In the genomic region with DNA sequence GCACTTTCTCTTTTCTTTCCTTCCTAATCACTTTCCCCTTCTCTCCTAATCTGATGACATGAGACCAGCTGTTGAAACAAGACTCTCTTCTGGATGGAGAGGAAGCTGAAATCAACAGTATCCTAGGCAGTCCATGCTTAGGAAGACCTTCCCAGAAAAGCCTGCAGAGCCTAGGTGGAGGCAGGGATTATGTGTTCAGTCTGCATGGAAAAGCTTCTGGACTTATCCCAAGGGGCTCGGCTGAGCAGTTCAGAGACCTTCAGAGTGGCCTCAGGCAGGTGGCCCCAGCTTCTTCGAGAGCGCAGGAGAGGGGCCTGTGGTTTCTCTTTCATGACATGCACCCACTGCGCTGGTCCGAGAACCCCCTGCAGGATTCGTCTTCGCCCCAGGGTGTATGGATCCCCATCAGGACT, we compare ENCODE assay signal across 2 cellular contexts.
TF ChIP-seq lines count a peak whose summit lies in the region.

No MANE protein-coding gene starts in this region.

TF ChIP-seq in SK-N-SH, 30 proteins besides CTCF, POLR2A, EP300 and RAD21:
- TF ChIP-seq, protein P1, sequence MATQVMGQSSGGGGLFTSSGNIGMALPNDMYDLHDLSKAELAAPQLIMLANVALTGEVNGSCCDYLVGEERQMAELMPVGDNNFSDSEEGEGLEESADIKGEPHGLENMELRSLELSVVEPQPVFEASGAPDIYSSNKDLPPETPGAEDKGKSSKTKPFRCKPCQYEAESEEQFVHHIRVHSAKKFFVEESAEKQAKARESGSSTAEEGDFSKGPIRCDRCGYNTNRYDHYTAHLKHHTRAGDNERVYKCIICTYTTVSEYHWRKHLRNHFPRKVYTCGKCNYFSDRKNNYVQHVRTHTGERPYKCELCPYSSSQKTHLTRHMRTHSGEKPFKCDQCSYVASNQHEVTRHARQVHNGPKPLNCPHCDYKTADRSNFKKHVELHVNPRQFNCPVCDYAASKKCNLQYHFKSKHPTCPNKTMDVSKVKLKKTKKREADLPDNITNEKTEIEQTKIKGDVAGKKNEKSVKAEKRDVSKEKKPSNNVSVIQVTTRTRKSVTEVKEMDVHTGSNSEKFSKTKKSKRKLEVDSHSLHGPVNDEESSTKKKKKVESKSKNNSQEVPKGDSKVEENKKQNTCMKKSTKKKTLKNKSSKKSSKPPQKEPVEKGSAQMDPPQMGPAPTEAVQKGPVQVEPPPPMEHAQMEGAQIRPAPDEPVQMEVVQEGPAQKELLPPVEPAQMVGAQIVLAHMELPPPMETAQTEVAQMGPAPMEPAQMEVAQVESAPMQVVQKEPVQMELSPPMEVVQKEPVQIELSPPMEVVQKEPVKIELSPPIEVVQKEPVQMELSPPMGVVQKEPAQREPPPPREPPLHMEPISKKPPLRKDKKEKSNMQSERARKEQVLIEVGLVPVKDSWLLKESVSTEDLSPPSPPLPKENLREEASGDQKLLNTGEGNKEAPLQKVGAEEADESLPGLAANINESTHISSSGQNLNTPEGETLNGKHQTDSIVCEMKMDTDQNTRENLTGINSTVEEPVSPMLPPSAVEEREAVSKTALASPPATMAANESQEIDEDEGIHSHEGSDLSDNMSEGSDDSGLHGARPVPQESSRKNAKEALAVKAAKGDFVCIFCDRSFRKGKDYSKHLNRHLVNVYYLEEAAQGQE (IDR thresholded peaks at IDR 0.05; ENCODE audit: low read depth, low read length) = no peak
- TF ChIP-seq, protein P2, sequence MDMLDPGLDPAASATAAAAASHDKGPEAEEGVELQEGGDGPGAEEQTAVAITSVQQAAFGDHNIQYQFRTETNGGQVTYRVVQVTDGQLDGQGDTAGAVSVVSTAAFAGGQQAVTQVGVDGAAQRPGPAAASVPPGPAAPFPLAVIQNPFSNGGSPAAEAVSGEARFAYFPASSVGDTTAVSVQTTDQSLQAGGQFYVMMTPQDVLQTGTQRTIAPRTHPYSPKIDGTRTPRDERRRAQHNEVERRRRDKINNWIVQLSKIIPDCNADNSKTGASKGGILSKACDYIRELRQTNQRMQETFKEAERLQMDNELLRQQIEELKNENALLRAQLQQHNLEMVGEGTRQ (IDR thresholded peaks at IDR 0.05; ENCODE audit: borderline replicate concordance, low read depth, low read length) = no peak
- TF ChIP-seq SIN3A (IDR thresholded peaks at IDR 0.05; ENCODE audit: borderline replicate concordance, low read depth, low read length) = no peak
- TF ChIP-seq FOXM1 (IDR thresholded peaks at IDR 0.05; ENCODE audit: low read depth) = no peak
- TF ChIP-seq, protein P3, sequence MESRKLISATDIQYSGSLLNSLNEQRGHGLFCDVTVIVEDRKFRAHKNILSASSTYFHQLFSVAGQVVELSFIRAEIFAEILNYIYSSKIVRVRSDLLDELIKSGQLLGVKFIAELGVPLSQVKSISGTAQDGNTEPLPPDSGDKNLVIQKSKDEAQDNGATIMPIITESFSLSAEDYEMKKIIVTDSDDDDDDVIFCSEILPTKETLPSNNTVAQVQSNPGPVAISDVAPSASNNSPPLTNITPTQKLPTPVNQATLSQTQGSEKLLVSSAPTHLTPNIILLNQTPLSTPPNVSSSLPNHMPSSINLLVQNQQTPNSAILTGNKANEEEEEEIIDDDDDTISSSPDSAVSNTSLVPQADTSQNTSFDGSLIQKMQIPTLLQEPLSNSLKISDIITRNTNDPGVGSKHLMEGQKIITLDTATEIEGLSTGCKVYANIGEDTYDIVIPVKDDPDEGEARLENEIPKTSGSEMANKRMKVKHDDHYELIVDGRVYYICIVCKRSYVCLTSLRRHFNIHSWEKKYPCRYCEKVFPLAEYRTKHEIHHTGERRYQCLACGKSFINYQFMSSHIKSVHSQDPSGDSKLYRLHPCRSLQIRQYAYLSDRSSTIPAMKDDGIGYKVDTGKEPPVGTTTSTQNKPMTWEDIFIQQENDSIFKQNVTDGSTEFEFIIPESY (IDR thresholded peaks at IDR 0.05; ENCODE audit: borderline replicate concordance, low read depth) = no peak
- no peak for TF ChIP-seq POLR2AphosphoS5 (IDR thresholded peaks at IDR 0.05; ENCODE audit: low read depth, low read length)
- TF ChIP-seq MEF2A (IDR thresholded peaks at IDR 0.05; ENCODE audit: borderline replicate concordance, low read depth) = no peak
- TF ChIP-seq FOXJ3 (CRISPR knock-in tag; IDR thresholded peaks at IDR 0.05) = no peak
- TF ChIP-seq TCF12 (IDR thresholded peaks at IDR 0.05) = no peak
- TF ChIP-seq MXI1 (IDR thresholded peaks at IDR 0.05; ENCODE audit: low read depth, low read length) = no peak
- TF ChIP-seq NRF1 (IDR thresholded peaks at IDR 0.05; ENCODE audit: low read depth, low read length) = no peak
- no peak for TF ChIP-seq GATA2 (CRISPR knock-in tag; IDR thresholded peaks at IDR 0.05)
- TF ChIP-seq SMC3 (IDR thresholded peaks at IDR 0.05; ENCODE audit: low read depth, low read length) = no peak
- TF ChIP-seq FOSL2 (IDR thresholded peaks at IDR 0.05; ENCODE audit: borderline replicate concordance, low read depth) = no peak
- TF ChIP-seq JUND (IDR thresholded peaks at IDR 0.05) = no peak

TF ChIP-seq in SK-N-SH treated with all-trans-retinoic acid at 6 μM for 48 hours, 23 proteins besides CTCF, POLR2A, EP300 and RAD21 (continued from another document):
- TF ChIP-seq, protein P4, sequence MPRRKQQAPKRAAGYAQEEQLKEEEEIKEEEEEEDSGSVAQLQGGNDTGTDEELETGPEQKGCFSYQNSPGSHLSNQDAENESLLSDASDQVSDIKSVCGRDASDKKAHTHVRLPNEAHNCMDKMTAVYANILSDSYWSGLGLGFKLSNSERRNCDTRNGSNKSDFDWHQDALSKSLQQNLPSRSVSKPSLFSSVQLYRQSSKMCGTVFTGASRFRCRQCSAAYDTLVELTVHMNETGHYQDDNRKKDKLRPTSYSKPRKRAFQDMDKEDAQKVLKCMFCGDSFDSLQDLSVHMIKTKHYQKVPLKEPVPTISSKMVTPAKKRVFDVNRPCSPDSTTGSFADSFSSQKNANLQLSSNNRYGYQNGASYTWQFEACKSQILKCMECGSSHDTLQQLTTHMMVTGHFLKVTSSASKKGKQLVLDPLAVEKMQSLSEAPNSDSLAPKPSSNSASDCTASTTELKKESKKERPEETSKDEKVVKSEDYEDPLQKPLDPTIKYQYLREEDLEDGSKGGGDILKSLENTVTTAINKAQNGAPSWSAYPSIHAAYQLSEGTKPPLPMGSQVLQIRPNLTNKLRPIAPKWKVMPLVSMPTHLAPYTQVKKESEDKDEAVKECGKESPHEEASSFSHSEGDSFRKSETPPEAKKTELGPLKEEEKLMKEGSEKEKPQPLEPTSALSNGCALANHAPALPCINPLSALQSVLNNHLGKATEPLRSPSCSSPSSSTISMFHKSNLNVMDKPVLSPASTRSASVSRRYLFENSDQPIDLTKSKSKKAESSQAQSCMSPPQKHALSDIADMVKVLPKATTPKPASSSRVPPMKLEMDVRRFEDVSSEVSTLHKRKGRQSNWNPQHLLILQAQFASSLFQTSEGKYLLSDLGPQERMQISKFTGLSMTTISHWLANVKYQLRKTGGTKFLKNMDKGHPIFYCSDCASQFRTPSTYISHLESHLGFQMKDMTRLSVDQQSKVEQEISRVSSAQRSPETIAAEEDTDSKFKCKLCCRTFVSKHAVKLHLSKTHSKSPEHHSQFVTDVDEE (CRISPR knock-in tag; IDR thresholded peaks at IDR 0.05) = no peak
- TF ChIP-seq TCF4 (CRISPR knock-in tag; IDR thresholded peaks at IDR 0.05; ENCODE audit: borderline replicate concordance) = no peak
- TF ChIP-seq, protein P5, sequence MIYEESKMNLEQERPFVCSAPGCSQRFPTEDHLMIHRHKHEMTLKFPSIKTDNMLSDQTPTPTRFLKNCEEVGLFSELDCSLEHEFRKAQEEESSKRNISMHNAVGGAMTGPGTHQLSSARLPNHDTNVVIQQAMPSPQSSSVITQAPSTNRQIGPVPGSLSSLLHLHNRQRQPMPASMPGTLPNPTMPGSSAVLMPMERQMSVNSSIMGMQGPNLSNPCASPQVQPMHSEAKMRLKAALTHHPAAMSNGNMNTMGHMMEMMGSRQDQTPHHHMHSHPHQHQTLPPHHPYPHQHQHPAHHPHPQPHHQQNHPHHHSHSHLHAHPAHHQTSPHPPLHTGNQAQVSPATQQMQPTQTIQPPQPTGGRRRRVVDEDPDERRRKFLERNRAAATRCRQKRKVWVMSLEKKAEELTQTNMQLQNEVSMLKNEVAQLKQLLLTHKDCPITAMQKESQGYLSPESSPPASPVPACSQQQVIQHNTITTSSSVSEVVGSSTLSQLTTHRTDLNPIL (CRISPR knock-in tag; IDR thresholded peaks at IDR 0.05; ENCODE audit: low read depth) = no peak
- TF ChIP-seq TOX (CRISPR knock-in tag; IDR thresholded peaks at IDR 0.05; ENCODE audit: borderline replicate concordance) = no peak
- no peak for TF ChIP-seq ZC3H10 (CRISPR knock-in tag; IDR thresholded peaks at IDR 0.05)
- no peak for TF ChIP-seq ZFP30 (CRISPR knock-in tag; IDR thresholded peaks at IDR 0.05)
- TF ChIP-seq PPARA (CRISPR knock-in tag; IDR thresholded peaks at IDR 0.05; ENCODE audit: borderline replicate concordance) = no peak
- no peak for TF ChIP-seq RARB (CRISPR knock-in tag; IDR thresholded peaks at IDR 0.05)
- no peak for TF ChIP-seq SNAI2 (CRISPR knock-in tag; IDR thresholded peaks at IDR 0.05)
- TF ChIP-seq, protein P6, sequence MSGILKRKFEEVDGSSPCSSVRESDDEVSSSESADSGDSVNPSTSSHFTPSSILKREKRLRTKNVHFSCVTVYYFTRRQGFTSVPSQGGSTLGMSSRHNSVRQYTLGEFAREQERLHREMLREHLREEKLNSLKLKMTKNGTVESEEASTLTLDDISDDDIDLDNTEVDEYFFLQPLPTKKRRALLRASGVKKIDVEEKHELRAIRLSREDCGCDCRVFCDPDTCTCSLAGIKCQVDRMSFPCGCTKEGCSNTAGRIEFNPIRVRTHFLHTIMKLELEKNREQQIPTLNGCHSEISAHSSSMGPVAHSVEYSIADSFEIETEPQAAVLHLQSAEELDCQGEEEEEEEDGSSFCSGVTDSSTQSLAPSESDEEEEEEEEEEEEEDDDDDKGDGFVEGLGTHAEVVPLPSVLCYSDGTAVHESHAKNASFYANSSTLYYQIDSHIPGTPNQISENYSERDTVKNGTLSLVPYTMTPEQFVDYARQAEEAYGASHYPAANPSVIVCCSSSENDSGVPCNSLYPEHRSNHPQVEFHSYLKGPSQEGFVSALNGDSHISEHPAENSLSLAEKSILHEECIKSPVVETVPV (CRISPR knock-in tag; IDR thresholded peaks at IDR 0.05) = no peak
- TF ChIP-seq GLIS3 (CRISPR knock-in tag; IDR thresholded peaks at IDR 0.05) = no peak
- TF ChIP-seq ZFP3 (CRISPR knock-in tag; IDR thresholded peaks at IDR 0.05) = no peak
- no peak for TF ChIP-seq ZNF70 (CRISPR knock-in tag; IDR thresholded peaks at IDR 0.05)
- no peak for TF ChIP-seq ISL1 (CRISPR knock-in tag; IDR thresholded peaks at IDR 0.05)
TF ChIP-seq in SK-N-SH treated with all-trans-retinoic acid at 6 μM for 48 hours: peak in this region for 0.
